11 cellular contexts compared by ENCODE assay signal in the genomic region with DNA sequence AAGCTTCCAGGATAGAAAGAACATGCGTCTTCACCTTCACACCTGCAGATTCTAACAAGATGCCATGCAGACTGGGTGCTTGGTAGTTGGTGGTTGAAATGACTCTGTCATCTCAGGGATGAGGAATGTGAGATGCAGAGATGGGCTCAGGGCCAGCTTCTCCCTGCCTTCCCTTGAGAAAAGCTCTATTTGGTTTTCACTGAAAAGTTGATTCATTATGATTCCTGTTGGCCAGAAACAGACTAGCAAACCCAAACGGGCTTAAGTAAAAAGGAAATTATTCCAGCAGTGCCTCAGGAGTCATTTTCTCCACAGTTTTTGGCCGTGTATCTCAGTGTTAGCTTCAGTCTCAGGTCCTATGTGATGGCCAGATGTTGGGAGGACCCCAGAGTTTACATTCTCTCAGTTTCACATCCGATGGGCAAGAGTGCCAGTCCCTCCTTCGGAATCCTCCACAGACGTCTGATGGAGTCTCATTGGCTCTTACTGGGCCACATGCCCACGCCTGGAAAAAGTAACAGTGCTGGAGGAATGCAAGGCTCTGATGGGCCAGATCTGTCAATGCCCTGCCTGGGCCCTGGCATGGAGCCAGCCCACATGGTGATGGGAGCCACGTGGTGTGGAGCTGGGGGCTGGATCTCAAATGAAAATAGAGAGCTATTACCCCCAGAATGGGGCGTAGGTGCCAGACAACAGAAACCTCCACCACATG. TPM values are rescaled to one million over a fixed set of nuclear protein-coding genes. Genes with fewer than 3 reads are reported as not detected.
DNase-seq lines count a peak whose midpoint lies in the region; ATAC-seq and TF ChIP-seq lines count a peak whose summit lies in the region.
"Had no signal": no experiment of that assay in that cellular context is flagged by ENCODE, and none has a peak within 500 bp of the region (broad histone marks: within the 10 kb centered on the region; RNA-seq: fewer than 3 reads in every experiment).

No MANE protein-coding gene starts in this region.

- no peaks in the 10 kb centered on the region for H3K9me2 ChIP-seq in GM23338 (ENCODE audit: insufficient read depth)

- H3K27ac Mint-ChIP-seq in neural crest cell (ENCODE audit: unreplicated experiment) (peak overlapping the region; percentile 91), GM23338 (no peak overlapping the region)
- H3K27ac Mint-ChIP-seq: type B pancreatic cell had no signal

- H3K9ac ChIP-seq in DND-41 (ENCODE audit: low read depth, low read length): no peak overlapping the region

- H3K36me3 ChIP-seq in DND-41 (ENCODE audit: insufficient read depth, low read length) (peaks cover 67% of the 10 kb centered on the region), SJCRH30 (peaks cover 43% of the 10 kb centered on the region), GM23338 (ENCODE audit: insufficient read depth) (peaks cover 9% of the 10 kb centered on the region; the same call in 1 of the 2 replicates)

- TF ChIP-seq POLR2A in erythroblast (IDR thresholded peaks at IDR 0.05; ENCODE audit: low read length): no peak

- H3K4me1 ChIP-seq in DND-41 (ENCODE audit: insufficient read depth, low read length): peaks cover 25% of the 10 kb centered on the region
- peaks cover 25% of the 10 kb centered on the region for H3K4me1 ChIP-seq in SJCRH30
- 0 out of 2 replicates have a peak, but pooled peaks cover 7% of the 10 kb centered on the region for H3K4me1 ChIP-seq in GM23338 (ENCODE audit: insufficient read depth)

- H3K9me3 ChIP-seq in DND-41 (ENCODE audit: insufficient read depth, low read length, severe bottlenecking): no peaks in the 10 kb centered on the region
- no peaks in the 10 kb centered on the region for H3K9me3 ChIP-seq in SJCRH30 (replicated peaks)
- H3K9me3 ChIP-seq: right lobe of liver had no signal

- no peaks in the 10 kb centered on the region for H3K27me3 Mint-ChIP-seq in neural crest cell (ENCODE audit: low read depth)
- H3K27me3 Mint-ChIP-seq in GM23338 (ENCODE audit: insufficient read depth, low read depth, poor library complexity): peaks cover 3% of the 10 kb centered on the region
- H3K27me3 Mint-ChIP-seq: type B pancreatic cell had no signal

- H4K20me1 ChIP-seq in DND-41 (ENCODE audit: insufficient read depth, low read length): no peaks in the 10 kb centered on the region; the same call in 1 of the 2 replicates
- H4K20me1 ChIP-seq in GM23338 (replicated peaks; ENCODE audit: insufficient read depth): peaks cover 5% of the 10 kb centered on the region; the same call in 1 of the 2 replicates

- H2AFZ ChIP-seq in DND-41 (ENCODE audit: low read depth, low read length) (no peak overlapping the region), GM23338 (no peak overlapping the region)

- no peak for TF ChIP-seq CTCF in DND-41 (IDR thresholded peaks at IDR 0.05; ENCODE audit: borderline replicate concordance, extremely low read depth, low read length, poor library complexity, severe bottlenecking)
- no peak for TF ChIP-seq CTCF in neural crest cell (conservative IDR thresholded peaks at IDR 0.05)
- TF ChIP-seq CTCF in GM23338 (conservative IDR thresholded peaks at IDR 0.05; ENCODE audit: low read depth in 2 of 2): no peak

- H3K27me3 ChIP-seq in DND-41 (ENCODE audit: insufficient read depth, low read length, poor library complexity) (no peaks in the 10 kb centered on the region), SJCRH30 (no peaks in the 10 kb centered on the region), GM23338 (ENCODE audit: insufficient read depth) (no peaks in the 10 kb centered on the region)
- H3K27me3 ChIP-seq: right lobe of liver had no signal

- H3K79me2 ChIP-seq in DND-41 (ENCODE audit: insufficient read depth, low read length) (peaks cover 33% of the 10 kb centered on the region), GM23338 (replicated peaks; ENCODE audit: insufficient read depth) (no peaks in the 10 kb centered on the region; the same call in 1 of the 2 replicates)

- H3F3A ChIP-seq in GM23338 (replicated peaks; ENCODE audit: low read depth): peaks cover 5% of the 10 kb centered on the region; the same call in 1 of the 2 replicates

- ATAC-seq in DND-41 (ENCODE audit: insufficient read depth, low read depth) (no peak), GM23338 (no peak)
- ATAC-seq: right lobe of liver had no signal

- H3K27ac ChIP-seq in DND-41 (ENCODE audit: low read length): 0 out of 2 replicates have a peak overlapping the region, but pooled peaks have one; percentile 15
- no peak overlapping the region for H3K27ac ChIP-seq in SJCRH30
- H3K27ac ChIP-seq in GM23338 (ENCODE audit: low read depth): no peak overlapping the region
- H3K27ac ChIP-seq: right lobe of liver had no signal

- H3K4me3 Mint-ChIP-seq in neural crest cell (no peak overlapping the region), GM23338 (no peak overlapping the region)
- H3K4me3 Mint-ChIP-seq: type B pancreatic cell had no signal

- H3K4me1 Mint-ChIP-seq in neural crest cell: peaks cover 4% of the 10 kb centered on the region
- H3K4me1 Mint-ChIP-seq in GM23338: peaks cover 7% of the 10 kb centered on the region

- H3K9me3 Mint-ChIP-seq in neural crest cell (no peaks in the 10 kb centered on the region), GM23338 (no peaks in the 10 kb centered on the region)
- H3K9me3 Mint-ChIP-seq: type B pancreatic cell had no signal

- DNase-seq in DND-41 (no peak), SJCRH30 (peak; percentile 20 to 39), erythroblast (lab: John Stamatoyannopoulos, UW) (peak; percentile 35 to 41), neural crest cell (ENCODE audit: low read depth, low spot score) (no peak), CD1c-positive myeloid dendritic cell (ENCODE audit: extremely low spot score) (no peak), islet precursor cell (no peak), amniotic stem cell (lab: John Stamatoyannopoulos, UW) (no peak), GM23338 (ENCODE audit: low spot score) (no peak)
- DNase-seq: activated T-cell treated with anti-CD3 and anti-CD28 coated beads, Interleukin-2, amount 50 U/mL, for 48 hours; right lobe of liver had no signal

- peaks cover 3% of the 10 kb centered on the region for H3K36me3 Mint-ChIP-seq in neural crest cell (ENCODE audit: low read depth)
- H3K36me3 Mint-ChIP-seq in GM23338 (ENCODE audit: low read depth): peaks cover 25% of the 10 kb centered on the region

- H3K4me2 ChIP-seq in DND-41 (ENCODE audit: insufficient read depth, low read length) (no peak overlapping the region), GM23338 (no peak overlapping the region)

- H3K4me3 ChIP-seq in DND-41 (ENCODE audit: low read depth in 1 of 2, low read length in 2 of 2) (no peak overlapping the region), SJCRH30 (no peak overlapping the region), GM23338 (no peak overlapping the region)
- H3K4me3 ChIP-seq: right lobe of liver had no signal

TF ChIP-seq in GM23338, 12 proteins besides CTCF, POLR2A, EP300 and RAD21 (continues in another document):
- TF ChIP-seq JUNB (IDR thresholded peaks at IDR 0.05; ENCODE audit: unreplicated experiment) (no peak), EZH2phosphoT487 (IDR thresholded peaks at IDR 0.05; ENCODE audit: unreplicated experiment) (no peak), CREB1 (CRISPR knock-in tag; IDR thresholded peaks at IDR 0.05; ENCODE audit: low read depth) (no peak)

RNA-seq across cellular contexts. Expression of a gene that starts 22.3 kb away (rescaled TPM):
- total RNA-seq in SJCRH30 (2014; rRNA removed; shearing (Covaris generic)): 21.7 and 25.0 TPM in 2 replicates
- total RNA-seq in neural crest cell: 44.1 and 45.7 TPM in 2 replicates
- total RNA-seq in GM23338 (2014; rRNA removed; shearing (Covaris generic)): 97.2 and 97.8 TPM in 2 replicates
- polyA plus RNA-seq in GM23338 (2016; fragmentation: Nextera tagmentation; extraction: Ambion mirVana): 43.2 and 43.5 TPM in 2 replicates

Comparison
In these comparisons a context has a peak if more than half of its experiments do, and no peak if none do; other contexts are left out.
1. DNase-seq: peak in SJCRH30 (2 of 2) and erythroblast (2 of 2); none in DND-41 (single experiment), neural crest cell (single experiment), CD1c-positive myeloid dendritic cell (single experiment), islet precursor cell (single experiment), amniotic stem cell (single experiment) and GM23338 (single experiment).